ENCODE assay signal across 22 cellular contexts in the genomic region with DNA sequence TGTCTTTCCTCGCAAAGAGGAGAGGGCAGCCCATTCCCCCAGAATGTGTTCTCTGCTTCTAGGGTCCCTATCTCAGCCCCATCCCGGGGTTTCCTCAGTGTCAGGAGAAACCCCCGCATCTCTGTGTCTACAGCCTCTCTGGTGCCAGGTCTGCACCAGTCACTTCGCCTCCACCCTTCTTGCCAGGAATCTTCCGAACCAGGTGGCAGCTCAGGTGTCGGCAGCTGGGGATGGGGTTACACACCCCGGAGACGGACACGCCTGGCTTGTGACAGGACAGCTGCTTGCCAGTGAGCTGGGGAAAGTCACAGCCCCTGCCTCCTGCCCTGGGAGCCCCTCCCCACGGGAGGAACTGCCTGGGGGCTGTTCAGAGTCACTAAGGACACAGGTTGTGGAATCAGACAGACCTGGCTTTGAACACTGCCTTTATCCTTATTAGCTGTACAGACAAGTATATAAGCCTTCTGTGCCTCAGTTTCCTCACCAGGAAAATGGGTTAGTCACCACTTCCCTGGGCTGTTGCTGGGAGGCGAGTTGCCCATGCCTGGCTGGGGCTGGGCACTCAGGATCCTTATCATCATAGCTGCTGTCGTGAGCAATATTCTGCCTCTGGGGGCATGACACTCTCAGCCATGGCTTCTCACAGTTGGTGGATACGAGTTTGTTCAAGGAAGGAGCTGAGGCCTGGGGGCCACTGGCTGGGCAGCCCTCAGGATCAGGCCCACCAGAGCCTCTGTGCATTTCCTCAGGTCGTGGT. TPM values are rescaled to one million over a fixed set of nuclear protein-coding genes. Genes with fewer than 3 reads are reported as not detected.
DNase-seq lines count a peak whose midpoint lies in the region; ATAC-seq lines count a peak whose summit lies in the region.
"Had no signal": no experiment of that assay in that cellular context is flagged by ENCODE, and none has a peak within 500 bp of the region (broad histone marks: within the 10 kb centered on the region; RNA-seq: fewer than 3 reads in every experiment).

No MANE protein-coding gene starts in this region.

- H3K9ac ChIP-seq in GM23248: no peak overlapping the region

- peak overlapping the region in 2 of 3 donors; percentile 27 to 32 for H3K27ac Mint-ChIP-seq in IgD-negative memory B cell
- H3K27ac Mint-ChIP-seq: activated naive CD4-positive, alpha-beta T cell treated with anti-CD3 and anti-CD28 coated beads, Interleukin-2, amount 50 U/mL, for 24 hours; activated T-cell treated with anti-CD3 and anti-CD28 coated beads, Interleukin-2, amount 50 U/mL, for 72 hours had no signal

- H2AFZ ChIP-seq in GM23248: no peak overlapping the region

- peaks cover 10% of the 10 kb centered on the region for H3K4me1 ChIP-seq in GM23248 (ENCODE audit: insufficient read depth)
- peaks cover 14% of the 10 kb centered on the region for H3K4me1 ChIP-seq in SJCRH30
- H3K4me1 ChIP-seq: prostate gland had no signal

- no peak overlapping the region for H3K27ac ChIP-seq in GM23248
- no peak overlapping the region for H3K27ac ChIP-seq in SJCRH30
- H3K27ac ChIP-seq: HL-60, left ventricle myocardium inferior, prostate gland had no signal

- H3K27me3 ChIP-seq in GM23248 (replicated peaks; ENCODE audit: insufficient read depth) (no peaks in the 10 kb centered on the region), SJCRH30 (no peaks in the 10 kb centered on the region)
- H3K27me3 ChIP-seq: MG63 had no signal

- H3K9me3 Mint-ChIP-seq in IgD-negative memory B cell: no peaks in the 10 kb centered on the region
- H3K9me3 Mint-ChIP-seq: activated naive CD4-positive, alpha-beta T cell treated with anti-CD3 and anti-CD28 coated beads, Interleukin-2, amount 50 U/mL, for 24 hours; activated T-cell treated with anti-CD3 and anti-CD28 coated beads, Interleukin-2, amount 50 U/mL, for 72 hours; neural crest cell had no signal

- H4K20me1 ChIP-seq in GM23248 (ENCODE audit: insufficient read depth): no peaks in the 10 kb centered on the region

- no peaks in the 10 kb centered on the region for H3K27me3 Mint-ChIP-seq in IgD-negative memory B cell
- H3K27me3 Mint-ChIP-seq: activated naive CD4-positive, alpha-beta T cell treated with anti-CD3 and anti-CD28 coated beads, Interleukin-2, amount 50 U/mL, for 24 hours had no signal

- no peaks in the 10 kb centered on the region for H3K79me2 ChIP-seq in GM23248 (ENCODE audit: insufficient read depth)

- in situ Hi-C loops in GM23248 (cut with MboI): no loop called here

- no peak for ATAC-seq in HG03039 (IDR thresholded peaks at IDR 0.05; ENCODE audit: unreplicated experiment)
- ATAC-seq: activated T-cell treated with anti-CD3 and anti-CD28 coated beads, Interleukin-2, amount 50 U/mL, for 72 hours had no signal

- no peak overlapping the region for H3K4me3 Mint-ChIP-seq in IgD-negative memory B cell
- H3K4me3 Mint-ChIP-seq: activated naive CD4-positive, alpha-beta T cell treated with anti-CD3 and anti-CD28 coated beads, Interleukin-2, amount 50 U/mL, for 24 hours; activated T-cell treated with anti-CD3 and anti-CD28 coated beads, Interleukin-2, amount 50 U/mL, for 72 hours; neural crest cell had no signal

- 86 to 92% methylated on average over 14 of the region's 14 CpGs for WGBS in GM23248 (ENCODE audit: low coverage in 1 of 2, low lambda C conversion rate in 2 of 2, missing lambda C conversion rate in 2 of 2), 2 experiments

- H3K36me3 ChIP-seq in GM23248 (ENCODE audit: low read depth): no peaks in the 10 kb centered on the region
- H3K36me3 ChIP-seq in SJCRH30: no peaks in the 10 kb centered on the region
- H3K36me3 ChIP-seq: left ventricle myocardium inferior, MG63, prostate gland had no signal

- H3K4me3 ChIP-seq in GM23248 (no peak overlapping the region), SJCRH30 (no peak overlapping the region)
- H3K4me3 ChIP-seq: left ventricle myocardium inferior, MG63, prostate gland had no signal

- H3K4me1 Mint-ChIP-seq in IgD-negative memory B cell: peaks cover 6 to 23% (median 11%) of the 10 kb centered on the region in 3 donors

- no peak overlapping the region for H3K4me2 ChIP-seq in GM23248 (ENCODE audit: unreplicated experiment)

- H3F3A ChIP-seq in GM23248 (ENCODE audit: insufficient read depth): no peaks in the 10 kb centered on the region

- H3K36me3 Mint-ChIP-seq in IgD-negative memory B cell: no peaks in the 10 kb centered on the region
- H3K36me3 Mint-ChIP-seq: activated naive CD4-positive, alpha-beta T cell treated with anti-CD3 and anti-CD28 coated beads, Interleukin-2, amount 50 U/mL, for 24 hours had no signal

- H3K9me2 ChIP-seq in GM23248 (ENCODE audit: insufficient read depth): no peaks in the 10 kb centered on the region

- DNase-seq in COLO668 (lab: John Stamatoyannopoulos, UW; ENCODE audit: unreplicated experiment) (peak; percentile 83), NCI-H69 (lab: John Stamatoyannopoulos, UW) (peak; percentile 55), left kidney (ENCODE audit: low read depth, low spot score) (peak; percentile 86), GM23248 (no peak), NCI-H2029 (lab: John Stamatoyannopoulos, UW) (no peak), SJCRH30 (no peak)
- DNase-seq: activated CD4-positive, alpha-beta T cell treated with anti-CD3 and anti-CD28 coated beads for 4 hours; activated T-cell treated with anti-CD3 and anti-CD28 coated beads, Interleukin-2, amount 50 U/mL, for 72 hours; effector memory CD4-positive, alpha-beta T cell; left ventricle myocardium inferior; MG63; NCI-H1436; NCI-H446 treated with DMSO at 0.1 percent for 48 hours; stimulated activated CD4-positive, alpha-beta T cell treated with anti-CD3 and anti-CD28 coated beads, Interleukin-2, amount 100 ng/mL, for 24 hours; stimulated activated naive CD4-positive, alpha-beta T cell treated with Interleukin-2 at 50 U/mL for 16 hours; T-helper 1 cell had no signal

- H3K9me3 ChIP-seq in GM23248 (ENCODE audit: low read depth): no peaks in the 10 kb centered on the region
- no peaks in the 10 kb centered on the region for H3K9me3 ChIP-seq in SJCRH30 (replicated peaks)
- H3K9me3 ChIP-seq: left ventricle myocardium inferior, MG63, prostate gland had no signal

RNA-seq across cellular contexts. Expression of a gene that starts 10.8 kb away (rescaled TPM):
- 58.3 TPM for polyA plus RNA-seq in IgD-negative memory B cell
- 16.3 and 16.4 TPM in 2 replicates for total RNA-seq in GM23248 (2014; rRNA removed; shearing (Covaris generic))
- polyA plus RNA-seq in GM23248 (2016; fragmentation: Nextera tagmentation; extraction: Ambion mirVana): 7.1 and 7.6 TPM in 2 replicates
- 6.5 and 9.8 TPM in 2 replicates for total RNA-seq in SJCRH30 (2014; rRNA removed; shearing (Covaris generic))

RNA-seq across cellular contexts. Expression of a gene that starts 49.9 kb away (rescaled TPM):
- polyA plus RNA-seq in IgD-negative memory B cell (48.1 TPM), GM23248 (2016; fragmentation: Nextera tagmentation; extraction: Ambion mirVana) (19.1 and 19.9 TPM in 2 replicates)
- total RNA-seq in GM23248 (2014; rRNA removed; shearing (Covaris generic)): 26.1 and 31.3 TPM in 2 replicates
- 33.2 and 34.2 TPM in 2 replicates for total RNA-seq in SJCRH30 (2014; rRNA removed; shearing (Covaris generic))

Comparison
In these comparisons a context has a peak if more than half of its experiments do, and no peak if none do; other contexts are left out.
1. DNase-seq: peak in COLO668 (single experiment), NCI-H69 (single experiment) and left kidney (single experiment); none in GM23248 (single experiment), NCI-H2029 (single experiment) and SJCRH30 (0 of 2).